Comparison of ENCODE assay signal across 21 cellular contexts in genomic region chr1:8547791-8548190, GRCh38.
DNase-seq lines count a peak whose midpoint lies in the region; ATAC-seq, FAIRE-seq and TF ChIP-seq lines count a peak whose summit lies in the region.
"Had no signal": no experiment of that assay in that cellular context is flagged by ENCODE, and none has a peak within 500 bp of the region (broad histone marks: within the 10 kb centered on the region; RNA-seq: fewer than 3 reads in every experiment).

No MANE protein-coding gene starts in this region.

- H3K36me3 ChIP-seq in astrocyte (ENCODE audit: insufficient read depth, low read length) (no peaks in the 10 kb centered on the region), neural progenitor cell (peaks cover 5% of the 10 kb centered on the region), trophoblast cell (ENCODE audit: control insufficient read depth in 1 of 2, insufficient read depth in 2 of 2, low read length in 2 of 2) (peaks cover 6 to 7% of the 10 kb centered on the region in 2 experiments)

- H3K4me3 Mint-ChIP-seq in astrocyte (ENCODE audit: unreplicated experiment), result no peak overlapping the region
- H3K4me3 Mint-ChIP-seq in neural progenitor cell, result no peak overlapping the region
- H3K4me3 Mint-ChIP-seq: HFFc6 had no signal

- H3K36me3 Mint-ChIP-seq in astrocyte (ENCODE audit: low read depth, unreplicated experiment) (peaks cover 14% of the 10 kb centered on the region), neural progenitor cell (peaks cover 43% of the 10 kb centered on the region)

- H3K9me3 ChIP-seq in astrocyte (ENCODE audit: insufficient read depth, low read depth, low read length) (no peaks in the 10 kb centered on the region), neural progenitor cell (ENCODE audit: low read depth) (no peaks in the 10 kb centered on the region), trophoblast cell (ENCODE audit: insufficient read depth, low read depth, low read length) (peaks cover 2% of the 10 kb centered on the region)

- H3K27ac ChIP-seq in 22Rv1, result peak overlapping the region; percentile 47
- H3K27ac ChIP-seq in astrocyte (ENCODE audit: low read depth, low read length), result no peak overlapping the region
- peak overlapping the region; percentile 26 for H3K27ac ChIP-seq in neural progenitor cell
- no peak overlapping the region for H3K27ac ChIP-seq in trophoblast cell (ENCODE audit: low read depth, low read length)
- H3K27ac ChIP-seq: C4-2B had no signal

- H3K23ac ChIP-seq in trophoblast cell (ENCODE audit: low read length), result no peak overlapping the region

- no peak overlapping the region for H3K18ac ChIP-seq in trophoblast cell (ENCODE audit: low read length)

- H3K9me3 Mint-ChIP-seq in astrocyte (ENCODE audit: unreplicated experiment) (no peaks in the 10 kb centered on the region), neural progenitor cell (peaks cover 13% of the 10 kb centered on the region)
- H3K9me3 Mint-ChIP-seq: HFFc6 had no signal

- H3K27me3 Mint-ChIP-seq in astrocyte (ENCODE audit: low read depth, unreplicated experiment) (no peaks in the 10 kb centered on the region), neural progenitor cell (ENCODE audit: insufficient read depth, low read depth) (no peaks in the 10 kb centered on the region)
- H3K27me3 Mint-ChIP-seq: IgD-negative memory B cell had no signal

- H3K4me3 ChIP-seq in astrocyte (ENCODE audit: insufficient read depth, low read depth, low read length) (no peak overlapping the region), neural progenitor cell (no peak overlapping the region), trophoblast cell (ENCODE audit: low read depth, low read length) (no peak overlapping the region)

- H3K79me1 ChIP-seq in trophoblast cell (ENCODE audit: low read length), result no peaks in the 10 kb centered on the region

- WGBS in trophoblast cell (ENCODE audit: extremely low coverage, insufficient coverage, insufficient read length), result no CpG with 5 or more reads among the region's 4 CpGs

- H3K9ac ChIP-seq in astrocyte (ENCODE audit: low read length), result no peak overlapping the region
- no peak overlapping the region for H3K9ac ChIP-seq in neural progenitor cell
- no peak overlapping the region for H3K9ac ChIP-seq in trophoblast cell (ENCODE audit: low read length)

- no peaks in the 10 kb centered on the region for H3K27me3 ChIP-seq in astrocyte (ENCODE audit: insufficient read depth, low read length)
- no peaks in the 10 kb centered on the region for H3K27me3 ChIP-seq in neural progenitor cell
- no peaks in the 10 kb centered on the region for H3K27me3 ChIP-seq in trophoblast cell (ENCODE audit: insufficient read depth, low read length)

- no peak overlapping the region for H3K4me2 ChIP-seq in astrocyte (ENCODE audit: low read length)
- no peak overlapping the region for H3K4me2 ChIP-seq in neural progenitor cell
- no peak overlapping the region for H3K4me2 ChIP-seq in trophoblast cell (ENCODE audit: low read length)

- H3K79me2 ChIP-seq in astrocyte (ENCODE audit: insufficient read depth, low read length), result peaks cover 2% of the 10 kb centered on the region
- peaks cover 92% of the 10 kb centered on the region for H3K79me2 ChIP-seq in neural progenitor cell (ENCODE audit: low read depth)
- no peaks in the 10 kb centered on the region for H3K79me2 ChIP-seq in trophoblast cell (ENCODE audit: control insufficient read depth, insufficient read depth, low read length, poor library complexity)

- H3K27ac Mint-ChIP-seq in astrocyte (ENCODE audit: unreplicated experiment), result no peak overlapping the region
- no peak overlapping the region for H3K27ac Mint-ChIP-seq in neural progenitor cell
- H3K27ac Mint-ChIP-seq: HFFc6, IgD-negative memory B cell had no signal

- no peak overlapping the region for H2AFZ ChIP-seq in astrocyte (ENCODE audit: low read depth, low read length)
- H2AFZ ChIP-seq in neural progenitor cell (replicated peaks), result no peak overlapping the region
- H2AFZ ChIP-seq in trophoblast cell (ENCODE audit: insufficient read depth, low read length, poor library complexity), result no peak overlapping the region

- H3K4me1 ChIP-seq in astrocyte (ENCODE audit: insufficient read depth, low read length), result no peaks in the 10 kb centered on the region
- H3K4me1 ChIP-seq in neural progenitor cell, result peaks cover 22% of the 10 kb centered on the region
- H3K4me1 ChIP-seq in trophoblast cell (ENCODE audit: control insufficient read depth in 1 of 2, insufficient read depth in 2 of 2, low read length in 2 of 2), result peaks cover 0 to 3% of the 10 kb centered on the region in 2 experiments

- DNase-seq in GF-D8 (lab: John Stamatoyannopoulos, UW) (peak; percentile 87), astrocyte (ENCODE audit: low read depth) (no peak), neural progenitor cell (ENCODE audit: low spot score) (no peak), NCI-H1048 (lab: John Stamatoyannopoulos, UW) (no peak), sciatic nerve (ENCODE audit: low spot score) (no peak), trophoblast cell (no peak)
- DNase-seq: ACHN, AML-193, DMS79 treated with DMSO at 0.1 percent for 48 hours, HFFc6, Karpas-422, NCI-H146, NCI-H2081 treated with DMSO at 0.1 percent for 48 hours, NCI-H446 treated with DMSO at 0.1 percent for 48 hours, NCI-H69, Right ventricle myocardium superior had no signal

- H4K20me1 ChIP-seq in astrocyte (ENCODE audit: insufficient read depth, low read length) (peaks cover 12% of the 10 kb centered on the region), neural progenitor cell (ENCODE audit: low read depth) (peaks cover 34% of the 10 kb centered on the region)

- ATAC-seq in sciatic nerve (no peak), HG03095 (IDR thresholded peaks at IDR 0.05; ENCODE audit: unreplicated experiment) (no peak)

- H4K12ac ChIP-seq in trophoblast cell (ENCODE audit: low read depth, low read length), result no peak overlapping the region

- no peak overlapping the region for H3K4ac ChIP-seq in trophoblast cell (ENCODE audit: low read depth, low read length)

- no peak overlapping the region for H4K8ac ChIP-seq in trophoblast cell (ENCODE audit: low read depth, low read length)

- H3K14ac ChIP-seq in trophoblast cell (ENCODE audit: low read length), result no peak overlapping the region

- no peak overlapping the region for H2BK120ac ChIP-seq in trophoblast cell (ENCODE audit: insufficient read depth, low read length, poor library complexity)

- no peak for TF ChIP-seq CTCF in 22Rv1 (IDR thresholded peaks at IDR 0.05)
- no peak for TF ChIP-seq CTCF in astrocyte (IDR thresholded peaks at IDR 0.05; ENCODE audit: insufficient read depth, low read depth, low read length)
- no peak for TF ChIP-seq CTCF in neural progenitor cell (IDR thresholded peaks at IDR 0.05)

- H3K4me1 Mint-ChIP-seq in astrocyte (ENCODE audit: low read depth, unreplicated experiment) (peaks cover 6% of the 10 kb centered on the region), neural progenitor cell (peaks cover 48% of the 10 kb centered on the region)

- no peak overlapping the region for H2BK12ac ChIP-seq in trophoblast cell (ENCODE audit: low read length)

- intact Hi-C loops in sciatic nerve (cut with DNase I), result no loop called here

- FAIRE-seq in astrocyte (lab: Jason Lieb, UNC), result peak; percentile 39
- FAIRE-seq: HTR-8/SVneo had no signal

- no peak overlapping the region for H2BK5ac ChIP-seq in trophoblast cell (ENCODE audit: low read depth, low read length, poor library complexity)

- H4K91ac ChIP-seq in trophoblast cell (ENCODE audit: low read depth, low read length), result no peak overlapping the region

- H3F3A ChIP-seq in neural progenitor cell (ENCODE audit: low read depth), result peaks cover 20% of the 10 kb centered on the region

- H2AK5ac ChIP-seq in trophoblast cell (ENCODE audit: low read length), result no peak overlapping the region

Comparison
In these comparisons a context has a peak if more than half of its experiments do, and no peak if none do; other contexts are left out.
1. H3K27ac ChIP-seq: peak in 22Rv1 (single experiment) and neural progenitor cell (single experiment); none in astrocyte (single experiment) and trophoblast cell (single experiment).